8 cellular contexts compared by ENCODE assay signal in the genomic region with DNA sequence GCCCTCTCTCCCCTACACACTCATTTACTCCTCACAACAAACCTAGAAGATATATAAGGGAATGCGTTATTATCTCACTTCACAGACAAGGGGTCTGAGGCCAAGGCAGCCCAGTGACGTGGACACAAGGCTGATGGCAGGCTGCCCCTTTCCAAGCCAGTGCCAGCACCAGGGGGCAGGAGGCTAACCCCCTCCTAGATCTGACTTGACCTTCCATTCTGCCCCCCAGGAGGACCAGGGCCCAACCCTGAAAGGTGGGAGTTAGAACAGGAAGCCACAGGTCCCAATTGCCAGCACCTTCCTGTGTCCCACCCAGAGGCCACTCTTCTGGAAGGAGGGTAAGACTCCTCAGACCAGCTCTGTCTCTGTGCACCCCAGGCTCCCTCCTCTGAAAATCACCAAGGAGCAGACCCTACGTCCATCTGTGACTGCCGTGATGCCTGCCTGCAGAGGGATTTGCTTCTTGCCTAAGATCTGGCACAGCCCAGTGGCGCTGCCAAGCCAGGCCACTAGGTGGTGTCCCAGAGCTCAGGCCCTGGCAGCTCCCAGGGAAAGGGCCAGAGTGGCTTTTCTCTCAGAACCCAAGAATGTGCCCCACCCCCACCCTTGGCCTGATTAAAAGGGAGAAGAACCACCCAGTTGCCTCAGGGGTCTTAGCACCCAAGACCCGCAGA.
DNase-seq lines count a peak whose midpoint lies in the region; ATAC-seq and TF ChIP-seq lines count a peak whose summit lies in the region.

No MANE protein-coding gene starts in this region.

- H2AFZ ChIP-seq in OCI-LY3 (ENCODE audit: low read depth, low read length), result no peak overlapping the region

- H3K4me3 ChIP-seq in HL-60 (replicated peaks; ENCODE audit: insufficient read depth, low read length), result no peak overlapping the region
- no peak overlapping the region for H3K4me3 ChIP-seq in OCI-LY3 (ENCODE audit: low read length)
- peak overlapping the region in 1 of 2 donors; percentile 51 for H3K4me3 ChIP-seq in muscle layer of colon (ENCODE audit: low read depth in 1 of 2, low read length in 2 of 2)

- H3K9ac ChIP-seq in OCI-LY3 (ENCODE audit: low read length) (no peak overlapping the region), muscle layer of colon (ENCODE audit: low read length) (peak overlapping the region; percentile 98)

- H3K9me3 ChIP-seq in OCI-LY3 (ENCODE audit: insufficient read depth, low read length) (no peaks in the 10 kb centered on the region), muscle layer of colon (ENCODE audit: low read length) (no peaks in the 10 kb centered on the region)

- H3K4me2 ChIP-seq in OCI-LY3 (ENCODE audit: low read length), result peak overlapping the region; percentile 31; the same call in 1 of the 2 replicates

- no peak for TF ChIP-seq POLR2A in erythroblast (IDR thresholded peaks at IDR 0.05; ENCODE audit: low read length)

- H3K27me3 ChIP-seq in HL-60 (ENCODE audit: insufficient read depth, poor library complexity, severe bottlenecking), result no peaks in the 10 kb centered on the region
- H3K27me3 ChIP-seq in OCI-LY3 (ENCODE audit: low read depth, low read length), result peaks cover 17% of the 10 kb centered on the region; the same call in 1 of the 2 replicates
- no peaks in the 10 kb centered on the region for H3K27me3 ChIP-seq in muscle layer of colon (ENCODE audit: control insufficient read depth in 1 of 2, insufficient read depth in 2 of 2, low read length in 2 of 2)

- no peaks in the 10 kb centered on the region for H3K36me3 ChIP-seq in OCI-LY3 (replicated peaks; ENCODE audit: low read depth, low read length)
- H3K36me3 ChIP-seq in muscle layer of colon (ENCODE audit: insufficient read depth, low read length), result no peaks in the 10 kb centered on the region

- no peak for ATAC-seq in HG02588 (IDR thresholded peaks at IDR 0.05; ENCODE audit: unreplicated experiment)

- DNase-seq in DMS 273 (lab: John Stamatoyannopoulos, UW; ENCODE audit: unreplicated experiment) (peak; percentile 89), HL-60 (ENCODE audit: low read depth in 1 of 2, low spot score in 1 of 2) (peak in 1 of 2 experiments; percentile 86), erythroblast (lab: John Stamatoyannopoulos, UW) (peak; percentile 72 to 85)
- peak; percentile 86 for DNase-seq in activated T-cell treated with anti-CD3 and anti-CD28 coated beads, Interleukin-2, amount 50 U/mL, for 1 hour
- DNase-seq in stimulated activated CD8-positive, alpha-beta memory T cell treated with anti-CD3 and anti-CD28 coated beads, Interleukin-4, amount 100 ng/mL, for 1 hour (ENCODE audit: low read depth in 2 of 2, low spot score in 1 of 2), result peak; percentile 45 to 61

- H3K4me1 ChIP-seq in OCI-LY3 (ENCODE audit: low read length) (peaks cover 21% of the 10 kb centered on the region), muscle layer of colon (ENCODE audit: insufficient read depth, low read length) (peaks cover 93% of the 10 kb centered on the region)

- peak; percentile 87 for TF ChIP-seq CTCF in HL-60 (IDR thresholded peaks at IDR 0.05; ENCODE audit: insufficient read depth, low read length)
- TF ChIP-seq CTCF in OCI-LY3 (IDR thresholded peaks at IDR 0.05; ENCODE audit: low read depth, low read length), result peak; percentile 93

- no peaks in the 10 kb centered on the region for H3K79me2 ChIP-seq in OCI-LY3 (ENCODE audit: low read length)

- H3K27ac ChIP-seq in HL-60 (replicated peaks), result peak overlapping the region; percentile 97
- no peak overlapping the region for H3K27ac ChIP-seq in OCI-LY3 (ENCODE audit: low read length)
- peak overlapping the region; percentile 99 for H3K27ac ChIP-seq in muscle layer of colon (ENCODE audit: low read depth, low read length)

- H4K20me1 ChIP-seq in OCI-LY3 (ENCODE audit: insufficient read depth, low read length), result no peaks in the 10 kb centered on the region
